ENCODE assay signal across 10 cellular contexts in the genomic region with DNA sequence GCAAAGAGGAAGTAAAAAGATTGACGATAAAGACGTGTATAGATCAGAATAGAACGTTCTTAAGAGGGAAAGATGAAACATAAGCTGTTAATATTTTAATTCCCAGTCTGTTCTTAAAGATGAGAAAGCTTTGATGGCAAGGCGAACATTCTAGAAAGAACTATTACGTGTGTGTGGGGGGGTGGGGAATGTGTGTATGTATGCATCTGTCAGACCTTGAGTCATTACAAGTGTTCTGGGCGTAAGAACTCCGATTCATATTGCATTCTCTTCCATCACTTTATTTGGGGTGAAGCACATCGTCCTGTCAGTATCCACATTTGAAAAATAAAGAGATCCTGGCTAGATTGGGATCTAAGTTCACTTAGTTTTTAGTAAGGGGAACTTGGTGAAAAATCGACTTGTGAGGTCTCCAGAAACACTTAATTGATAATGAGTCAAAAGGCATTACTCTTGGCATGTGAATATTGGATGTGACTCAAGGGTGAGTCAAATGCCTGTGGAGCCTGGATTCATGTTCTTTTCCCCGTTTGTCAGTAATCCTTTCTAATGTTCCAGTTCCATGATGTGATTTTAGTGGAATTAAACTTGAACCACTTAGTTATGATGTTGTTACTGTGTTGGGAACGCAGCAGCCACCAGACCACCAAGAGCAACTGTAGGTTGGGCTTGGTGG. TPM values are rescaled to one million over a fixed set of nuclear protein-coding genes. Genes with fewer than 3 reads are reported as not detected.
A peak's percentile ranks its signal among the peaks of the same experiment; 100 is the strongest.
DNase-seq lines count a peak whose midpoint lies in the region; ATAC-seq and TF ChIP-seq lines count a peak whose summit lies in the region.
"Had no signal": no experiment of that assay in that cellular context is flagged by ENCODE, and none has a peak within 500 bp of the region (broad histone marks: within the 10 kb centered on the region; RNA-seq: fewer than 3 reads in every experiment).

No MANE protein-coding gene starts in this region.

- H3K27me3 Mint-ChIP-seq in chondrocyte (ENCODE audit: low read depth) (no peaks in the 10 kb centered on the region), neural crest cell (ENCODE audit: low read depth) (no peaks in the 10 kb centered on the region)

- no peak for TF ChIP-seq POLR2A in NB4 (IDR thresholded peaks at IDR 0.05; ENCODE audit: extremely low read depth, insufficient read length)

- peak overlapping the region; percentile 86 for H3K4me3 Mint-ChIP-seq in chondrocyte (ENCODE audit: unreplicated experiment)
- peak overlapping the region; percentile 95 for H3K4me3 Mint-ChIP-seq in neural crest cell

- peak overlapping the region; percentile 98 for H3K27ac Mint-ChIP-seq in chondrocyte (ENCODE audit: unreplicated experiment)
- peak overlapping the region; percentile 0 for H3K27ac Mint-ChIP-seq in neural crest cell (ENCODE audit: unreplicated experiment)

- peak overlapping the region; percentile 16 for H3K4me3 ChIP-seq in NB4 (ENCODE audit: low read depth, low read length)

- H3K4me1 Mint-ChIP-seq in chondrocyte (ENCODE audit: low read depth) (peaks cover 66% of the 10 kb centered on the region), neural crest cell (peaks cover 72% of the 10 kb centered on the region)

- no peak for TF ChIP-seq CTCF in NB4 (IDR thresholded peaks at IDR 0.05; ENCODE audit: low read depth, low read length)
- no peak for TF ChIP-seq CTCF in chondrocyte (IDR thresholded peaks at IDR 0.05)
- TF ChIP-seq CTCF in neural crest cell (conservative IDR thresholded peaks at IDR 0.05), result no peak

- H3K9me3 Mint-ChIP-seq in chondrocyte (ENCODE audit: low read depth) (no peaks in the 10 kb centered on the region), neural crest cell (no peaks in the 10 kb centered on the region)

- ATAC-seq in HG03469 (IDR thresholded peaks at IDR 0.05; ENCODE audit: unreplicated experiment), result no peak

- H3K36me3 Mint-ChIP-seq in chondrocyte (ENCODE audit: low read depth), result no peaks in the 10 kb centered on the region
- H3K36me3 Mint-ChIP-seq in neural crest cell (ENCODE audit: low read depth), result peaks cover 11% of the 10 kb centered on the region

- DNase-seq in Daoy (ENCODE audit: low read depth), result peak; percentile 77
- DNase-seq in NB4 (ENCODE audit: low read depth), result peak; percentile 36
- DNase-seq in chondrocyte (ENCODE audit: low spot score), result no peak
- no peak for DNase-seq in neural crest cell (ENCODE audit: low read depth, low spot score)
- no peak for DNase-seq in activated effector memory CD4-positive, alpha-beta T cell treated with Interleukin-2 at 50 U/mL for 16 hours
- no peak for DNase-seq in NCI-H2171 (lab: John Stamatoyannopoulos, UW)
- DNase-seq in DMS153 (lab: John Stamatoyannopoulos, UW), result no peak
- DNase-seq: NCI-H1436 treated with DMSO at 0.1 percent for 48 hours, occipital lobe had no signal

RNA-seq across cellular contexts. Expression of a gene that starts 3.1 kb away (rescaled TPM):
- 344 and 384 TPM in 2 replicates for total RNA-seq in Daoy (2014; rRNA removed; shearing (Covaris generic))
- 73.0 to 131 TPM (median 129 TPM) in 3 replicates for total RNA-seq in chondrocyte
- 346 and 354 TPM in 2 replicates for total RNA-seq in neural crest cell

Comparison
In these comparisons a context has a peak if more than half of its experiments do, and no peak if none do; other contexts are left out.
1. DNase-seq: peak in Daoy (single experiment) and NB4 (single experiment); none in chondrocyte (single experiment), neural crest cell (single experiment), activated effector memory CD4-positive, alpha-beta T cell treated with Interleukin-2 at 50 U/mL for 16 hours (single experiment), NCI-H2171 (single experiment) and DMS153 (single experiment).